ENCODE assay signal across 1 cellular context in the genomic region with DNA sequence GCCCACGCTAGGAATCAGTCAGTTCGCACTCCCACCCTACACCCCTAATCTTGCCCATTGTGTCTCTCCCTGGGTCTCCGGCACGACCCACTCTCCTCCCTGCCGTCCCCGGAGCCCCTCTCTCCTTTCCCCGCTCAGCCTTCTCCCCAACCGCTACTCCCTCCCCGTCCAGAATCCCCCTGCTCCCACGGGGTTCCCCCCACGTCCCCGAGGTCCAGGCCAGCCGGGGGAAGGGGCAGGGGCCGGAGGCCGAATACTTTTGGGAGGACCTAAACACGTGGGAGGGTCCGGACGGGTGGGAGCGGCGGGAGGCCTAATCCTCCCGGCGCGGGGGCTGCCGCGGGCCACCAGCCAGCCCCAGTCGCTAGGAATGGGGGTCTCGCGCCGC.
A peak's percentile ranks its signal among the peaks of the same experiment; 100 is the strongest.
TF ChIP-seq lines count a peak whose summit lies in the region.

No MANE protein-coding gene starts in this region.

TF ChIP-seq in GM12878, 131 proteins besides CTCF, POLR2A, EP300 and RAD21:
- peak; percentile 54 for TF ChIP-seq SUZ12 (IDR thresholded peaks at IDR 0.05; ENCODE audit: unreplicated experiment)
- no peak for TF ChIP-seq MXI1 (IDR thresholded peaks at IDR 0.05; ENCODE audit: low read depth, low read length)
